21 cellular contexts compared by ENCODE assay signal in the genomic region with DNA sequence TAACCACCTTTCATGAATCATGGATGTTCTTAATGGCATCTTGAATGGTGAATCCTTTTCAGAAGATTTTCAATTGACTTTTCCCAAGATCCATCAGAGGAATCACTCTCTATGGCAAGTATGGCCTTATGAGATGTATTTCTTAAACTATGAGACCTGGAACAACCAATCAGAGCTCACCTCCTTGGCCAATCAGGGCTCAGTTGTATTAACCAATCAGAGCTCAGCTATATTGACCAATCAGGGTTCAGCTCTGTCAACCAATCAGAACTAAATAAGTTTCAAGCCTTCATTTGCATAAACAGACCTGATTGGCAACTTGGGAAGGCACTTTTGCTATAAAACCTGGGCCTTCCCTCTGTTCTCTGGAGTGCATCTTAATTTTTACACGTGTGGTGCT. TPM values are rescaled to one million over a fixed set of nuclear protein-coding genes. Genes with fewer than 3 reads are reported as not detected.
"Had no signal": no experiment of that assay in that cellular context is flagged by ENCODE, and none has a peak within 500 bp of the region (broad histone marks: within the 10 kb centered on the region; RNA-seq: fewer than 3 reads in every experiment).

No MANE protein-coding gene starts in this region.

- DNase-seq: KBM-7, MG63, NCI-H1092 treated with DMSO at 0.1 percent for 48 hours, NCI-H1436, NCI-H187, NCI-H2029, NCI-H2081 treated with DMSO at 0.1 percent for 48 hours, NCI-H2171, NCI-H226, NCI-H446, NCI-H510A, NCI-H524 treated with DMSO at 0.1 percent for 48 hours, NCI-H69, NCI-H774, Right ventricle myocardium superior, RPMI8226, SIG-M5, SK-N-SH, SW 1271, T-cell had no signal

- ATAC-seq: T-cell had no signal

RNA-seq across cellular contexts. Expression of a gene that starts 13.6 kb away (rescaled TPM):
- total RNA-seq: Right ventricle myocardium superior, SJSA1, T-cell had no signal

RNA-seq across cellular contexts. Expression of a gene that starts 58.9 kb away (rescaled TPM):
- total RNA-seq: SJSA1 had no signal
